Comparison of ENCODE assay signal across 4 cellular contexts in genomic region chr2:2981000-2981399, GRCh38.
"Had no signal": no experiment of that assay in that cellular context is flagged by ENCODE, and none has a peak within 500 bp of the region (broad histone marks: within the 10 kb centered on the region; RNA-seq: fewer than 3 reads in every experiment).

No MANE protein-coding gene starts in this region.

- H2AFZ ChIP-seq: GM23338 had no signal

- H3K4me2 ChIP-seq: GM23338 had no signal

- ATAC-seq: GM23338 had no signal

- DNase-seq: H9, HCEC 1CT, KBM-7 had no signal

- H3K4me3 ChIP-seq: GM23338 had no signal
